1 cellular context compared by ENCODE assay signal in the genomic region with DNA sequence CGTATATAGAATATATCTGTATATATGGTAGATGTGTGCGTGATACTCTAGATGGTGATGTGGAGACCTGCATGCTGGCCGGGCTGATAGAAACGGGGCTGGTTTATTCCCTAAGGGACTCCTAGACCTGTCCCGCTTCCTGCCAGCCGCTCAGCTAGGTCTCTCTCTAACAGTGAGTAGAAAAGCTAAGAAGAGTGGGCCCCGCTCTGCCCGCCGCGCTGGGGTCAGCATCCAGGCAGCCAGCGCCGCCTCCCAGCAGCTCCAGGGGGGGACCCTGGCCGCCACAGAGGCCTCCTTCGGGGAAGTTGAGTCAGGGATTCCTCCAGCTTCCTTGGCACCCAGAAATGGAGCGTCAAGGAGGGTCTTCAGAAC.
TF ChIP-seq lines count a peak whose summit lies in the region.

No MANE protein-coding gene starts in this region.

TF ChIP-seq in GM12878, 131 proteins besides CTCF, POLR2A, EP300 and RAD21:
- TF ChIP-seq, protein P1, sequence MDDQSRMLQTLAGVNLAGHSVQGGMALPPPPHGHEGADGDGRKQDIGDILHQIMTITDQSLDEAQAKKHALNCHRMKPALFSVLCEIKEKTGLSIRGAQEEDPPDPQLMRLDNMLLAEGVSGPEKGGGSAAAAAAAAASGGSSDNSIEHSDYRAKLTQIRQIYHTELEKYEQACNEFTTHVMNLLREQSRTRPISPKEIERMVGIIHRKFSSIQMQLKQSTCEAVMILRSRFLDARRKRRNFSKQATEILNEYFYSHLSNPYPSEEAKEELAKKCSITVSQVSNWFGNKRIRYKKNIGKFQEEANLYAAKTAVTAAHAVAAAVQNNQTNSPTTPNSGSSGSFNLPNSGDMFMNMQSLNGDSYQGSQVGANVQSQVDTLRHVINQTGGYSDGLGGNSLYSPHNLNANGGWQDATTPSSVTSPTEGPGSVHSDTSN (IDR thresholded peaks at IDR 0.05; ENCODE audit: insufficient replicate concordance, low read depth, low read length) = no peak
- peak; percentile 63 for TF ChIP-seq MEF2B (IDR thresholded peaks at IDR 0.05; ENCODE audit: partially characterized antibody, poor library complexity, severe bottlenecking)
- TF ChIP-seq, protein P2, sequence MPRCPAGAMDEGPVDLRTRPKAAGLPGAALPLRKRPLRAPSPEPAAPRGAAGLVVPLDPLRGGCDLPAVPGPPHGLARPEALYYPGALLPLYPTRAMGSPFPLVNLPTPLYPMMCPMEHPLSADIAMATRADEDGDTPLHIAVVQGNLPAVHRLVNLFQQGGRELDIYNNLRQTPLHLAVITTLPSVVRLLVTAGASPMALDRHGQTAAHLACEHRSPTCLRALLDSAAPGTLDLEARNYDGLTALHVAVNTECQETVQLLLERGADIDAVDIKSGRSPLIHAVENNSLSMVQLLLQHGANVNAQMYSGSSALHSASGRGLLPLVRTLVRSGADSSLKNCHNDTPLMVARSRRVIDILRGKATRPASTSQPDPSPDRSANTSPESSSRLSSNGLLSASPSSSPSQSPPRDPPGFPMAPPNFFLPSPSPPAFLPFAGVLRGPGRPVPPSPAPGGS (IDR thresholded peaks at IDR 0.05; ENCODE audit: borderline replicate concordance, insufficient read depth, low read depth, low read length, poor library complexity, severe bottlenecking) = no peak
- 0 out of 2 replicates have a peak, but pooled peaks have one; percentile 21 for TF ChIP-seq CHD2 (IDR thresholded peaks at IDR 0.05; ENCODE audit: borderline replicate concordance, low read depth, low read length)
- TF ChIP-seq IKZF1 (conservative IDR thresholded peaks at IDR 0.05) = no peak
- TF ChIP-seq NR2C1 (IDR thresholded peaks at IDR 0.05) = no peak
TF ChIP-seq in GM12878: peak in this region for 2.
